In the genomic region with DNA sequence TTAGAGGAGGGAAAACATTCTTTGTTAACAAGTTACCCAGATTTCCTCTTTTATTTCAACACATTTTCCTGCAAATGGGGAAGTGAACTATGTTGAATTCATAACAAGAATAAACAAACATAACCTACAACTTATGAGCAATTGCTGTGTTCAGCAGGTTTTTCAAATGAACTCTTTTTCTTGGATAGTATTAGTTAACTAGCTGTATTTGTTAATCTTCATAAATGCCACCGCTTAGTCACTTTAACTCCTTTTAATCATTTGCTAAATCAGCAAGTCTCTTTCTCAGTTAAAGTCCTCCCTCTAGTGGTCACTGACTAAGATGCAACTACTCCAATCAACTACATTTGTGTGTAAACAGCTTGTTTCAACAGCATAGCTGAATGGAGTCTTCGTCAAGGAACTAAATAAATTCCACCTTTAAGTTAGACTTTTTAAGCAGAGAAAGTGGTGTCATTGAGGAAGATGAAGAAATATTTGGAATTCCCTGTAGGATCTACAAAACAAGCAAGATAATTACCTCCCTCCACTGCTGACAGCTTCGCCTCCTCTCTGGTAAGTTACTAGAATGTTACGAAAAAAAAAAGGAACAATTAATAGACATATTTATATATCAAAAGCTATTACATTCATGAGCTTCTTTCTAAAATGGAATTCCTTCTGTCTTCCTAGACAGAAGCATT, we compare ENCODE assay signal across 8 cellular contexts.
DNase-seq lines count a peak whose midpoint lies in the region; FAIRE-seq and TF ChIP-seq lines count a peak whose summit lies in the region.

No MANE protein-coding gene starts in this region.

- no peak overlapping the region for H3K4me2 ChIP-seq in osteoblast (ENCODE audit: insufficient read depth, low read length)

- H3K27ac ChIP-seq in SJCRH30 (no peak overlapping the region), osteoblast (ENCODE audit: low read depth, low read length) (no peak overlapping the region)

- H2AFZ ChIP-seq in osteoblast (ENCODE audit: low read length): no peak overlapping the region

- DNase-seq in NCI-H524 (lab: John Stamatoyannopoulos, UW) (peak; percentile 54 to 76), NCI-H524 treated with DMSO at 0.1 percent for 48 hours (lab: John Stamatoyannopoulos, UW) (no peak), H54 (ENCODE audit: insufficient read length, low spot score) (peak; percentile 6), Kasumi-1 (lab: John Stamatoyannopoulos, UW) (peak; percentile 80 to 81), SJCRH30 (peak; percentile 13 to 75), fibroblast of mammary gland (ENCODE audit: low read depth) (peak; percentile 84), osteoblast (ENCODE audit: insufficient read length, low spot score, missing footprints) (peak; percentile 72), activated T-cell treated with anti-CD3 and anti-CD28 coated beads for 4 hours (no peak)

- H3K36me3 ChIP-seq in SJCRH30 (no peaks in the 10 kb centered on the region), osteoblast (ENCODE audit: insufficient read depth, low read length) (no peaks in the 10 kb centered on the region)

- H3K4me3 ChIP-seq in SJCRH30 (no peak overlapping the region), fibroblast of mammary gland (ENCODE audit: control insufficient read depth, low read depth, low read length) (no peak overlapping the region), osteoblast (ENCODE audit: insufficient read depth, low read length) (no peak overlapping the region)

- TF ChIP-seq CTCF in fibroblast of mammary gland (conservative IDR thresholded peaks at IDR 0.05; ENCODE audit: control insufficient read depth, insufficient read depth, low read depth, low read length): peak; percentile 89
- TF ChIP-seq CTCF in osteoblast (IDR thresholded peaks at IDR 0.05; ENCODE audit: extremely low read depth, low read depth, low read length): peak; percentile 90

- H4K20me1 ChIP-seq in osteoblast (ENCODE audit: insufficient read depth, low read length): no peaks in the 10 kb centered on the region

- no peaks in the 10 kb centered on the region for H3K79me2 ChIP-seq in osteoblast (ENCODE audit: insufficient read depth, low read length)

- H3K4me1 ChIP-seq in SJCRH30: no peaks in the 10 kb centered on the region
- peaks cover 4% of the 10 kb centered on the region for H3K4me1 ChIP-seq in osteoblast (ENCODE audit: insufficient read depth, low read length)

- H3K9me3 ChIP-seq in SJCRH30 (replicated peaks) (no peaks in the 10 kb centered on the region), osteoblast (ENCODE audit: low read depth, low read length) (no peaks in the 10 kb centered on the region)

- no peaks in the 10 kb centered on the region for H3K27me3 ChIP-seq in SJCRH30
- H3K27me3 ChIP-seq in osteoblast (ENCODE audit: insufficient read depth, low read length): no peaks in the 10 kb centered on the region

- peak; percentile 92 for FAIRE-seq in H54 (lab: Jason Lieb, UNC)

- TF ChIP-seq POLR2A in H54 (IDR thresholded peaks at IDR 0.05; ENCODE audit: low read depth, low read length): no peak

Comparison
In these comparisons a context has a peak if more than half of its experiments do, and no peak if none do; other contexts are left out.
1. DNase-seq: peak in NCI-H524 (2 of 2), H54 (single experiment), Kasumi-1 (2 of 2), SJCRH30 (2 of 2), fibroblast of mammary gland (single experiment) and osteoblast (single experiment); none in NCI-H524 treated with DMSO at 0.1 percent for 48 hours (single experiment) and activated T-cell treated with anti-CD3 and anti-CD28 coated beads for 4 hours (single experiment).